ENCODE assay signal across 8 cellular contexts in the genomic region with DNA sequence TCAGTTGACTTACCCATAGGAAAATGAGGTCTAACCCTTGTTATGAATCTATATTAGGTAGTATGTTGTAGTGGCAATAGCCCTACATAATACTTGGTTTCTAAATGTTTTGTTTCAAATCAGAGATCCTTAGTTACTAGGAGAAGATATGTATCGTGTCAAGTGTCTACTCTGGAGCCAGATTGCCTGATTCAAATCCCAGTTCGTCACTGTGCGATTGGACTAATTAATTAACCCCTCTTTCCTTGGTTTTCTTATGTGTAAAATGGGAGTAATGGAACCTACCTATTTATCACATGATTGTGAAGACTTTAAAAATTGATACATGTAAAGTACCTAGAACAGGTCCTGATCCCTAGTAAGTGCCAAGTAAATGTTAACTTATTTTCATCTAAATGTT. TPM values are rescaled to one million over a fixed set of nuclear protein-coding genes. Genes with fewer than 3 reads are reported as not detected.
DNase-seq lines count a peak whose midpoint lies in the region; ATAC-seq, FAIRE-seq and TF ChIP-seq lines count a peak whose summit lies in the region.

No MANE protein-coding gene starts in this region.

- no peak overlapping the region for H4K5ac ChIP-seq in mesendoderm (ENCODE audit: low read length)

- no peak for FAIRE-seq in small intestine (lab: Jason Lieb, UNC)

- peaks cover 33% of the 10 kb centered on the region for H3K4me1 Mint-ChIP-seq in HFFc6 (ENCODE audit: low read depth)

- no peaks in the 10 kb centered on the region for H3K27me3 ChIP-seq in AG04450 (ENCODE audit: control insufficient read depth, insufficient read depth, low read length)
- no peaks in the 10 kb centered on the region for H3K27me3 ChIP-seq in ascending aorta
- H3K27me3 ChIP-seq in mesendoderm (ENCODE audit: insufficient read depth, low read length, poor library complexity) = no peaks in the 10 kb centered on the region
- no peaks in the 10 kb centered on the region for H3K27me3 ChIP-seq in small intestine (ENCODE audit: control insufficient read depth in 2 of 2, insufficient read depth in 2 of 2, low read length in 2 of 2)

- H3K36me3 Mint-ChIP-seq in HFFc6 (ENCODE audit: low read depth) = peaks cover 6% of the 10 kb centered on the region

- H3K23ac ChIP-seq in mesendoderm (ENCODE audit: low read length) = no peak overlapping the region

- H2BK15ac ChIP-seq in mesendoderm (replicated peaks; ENCODE audit: low read depth) = no peak overlapping the region

- WGBS in mesendoderm (ENCODE audit: extremely low coverage, insufficient coverage, low lambda C conversion rate) = no CpG with 5 or more reads among the region's 3 CpGs
- 13 to 55% (median 43%) methylated on average over 3 of the region's 3 CpGs for WGBS in small intestine, 3 donors

- no peak overlapping the region for H2BK120ac ChIP-seq in mesendoderm (ENCODE audit: low read depth, low read length)

- peak overlapping the region; percentile 96 for H3K4me3 Mint-ChIP-seq in HFFc6

- H3K79me1 ChIP-seq in mesendoderm (ENCODE audit: low read length) = peaks cover 4% of the 10 kb centered on the region

- H2AK5ac ChIP-seq in mesendoderm (ENCODE audit: low read length) = no peak overlapping the region

- TF ChIP-seq CTCF in AG04450 (IDR thresholded peaks at IDR 0.05; ENCODE audit: low read depth, low read length) = no peak
- no peak for TF ChIP-seq CTCF in HFFc6 (IDR thresholded peaks at IDR 0.05)
- TF ChIP-seq CTCF in ascending aorta (IDR thresholded peaks at IDR 0.05) = no peak

- H3K4me2 ChIP-seq in mesendoderm (ENCODE audit: low read length) = peak overlapping the region; percentile 10

- H3K4ac ChIP-seq in mesendoderm (ENCODE audit: low read depth, low read length) = no peak overlapping the region

- no peaks in the 10 kb centered on the region for H3K9me3 Mint-ChIP-seq in HFFc6

- CTCF ChIA-PET in AG04450 (lab: Charles Lee) = no interaction called here

- POLR2A ChIA-PET in AG04450 (lab: Yijun Ruan, JAX) = interaction anchor here (0.6 kb wide), 1 partner anchor 24 kb away, joined by 3 read pairs; no protein-coding TSS in a partner anchor

- H3K4me1 ChIP-seq in ascending aorta = peaks cover 8 to 17% of the 10 kb centered on the region in 2 donors
- H3K4me1 ChIP-seq in mesendoderm (ENCODE audit: control insufficient read depth, low read depth, low read length) = peaks cover 5% of the 10 kb centered on the region
- peaks cover 0 to 5% of the 10 kb centered on the region in 2 donors for H3K4me1 ChIP-seq in small intestine (ENCODE audit: control insufficient read depth in 2 of 2, insufficient read depth in 1 of 2, low read depth in 1 of 2, low read length in 1 of 2)

- H3K79me2 ChIP-seq in mesendoderm (ENCODE audit: control insufficient read depth, insufficient read depth, low read length) = no peaks in the 10 kb centered on the region

- no peak overlapping the region for H2BK5ac ChIP-seq in mesendoderm (ENCODE audit: low read length)

- no peak overlapping the region for H3K27ac Mint-ChIP-seq in HFFc6

- H3K27ac ChIP-seq in AG04450 (ENCODE audit: low read depth, low read length) (no peak overlapping the region), ascending aorta (no peak overlapping the region), mesendoderm (ENCODE audit: low read depth, low read length) (no peak overlapping the region), small intestine (ENCODE audit: low read depth in 1 of 2, low read length in 1 of 2) (no peak overlapping the region)

- H3K9me3 ChIP-seq in AG04450 (ENCODE audit: control insufficient read depth, insufficient read depth, low read length) (no peaks in the 10 kb centered on the region; the same call in 1 of the 2 replicates), ascending aorta (no peaks in the 10 kb centered on the region), small intestine (ENCODE audit: control insufficient read depth, low read depth) (no peaks in the 10 kb centered on the region)

- H3K27me3 Mint-ChIP-seq in HFFc6 (ENCODE audit: insufficient read depth) = no peaks in the 10 kb centered on the region; the same call in 1 of the 2 replicates

- intact Hi-C loops in ascending aorta (cut with DNase I) = loop anchor here (2.0 to 5.0 kb wide), 3 partner anchors 123 to 293 kb away; a partner anchor contains a TSS

- peak overlapping the region; percentile 22 for H3K9ac ChIP-seq in mesendoderm (ENCODE audit: low read length)

- no peak overlapping the region for H3K56ac ChIP-seq in mesendoderm (ENCODE audit: low read length)

- ATAC-seq in HG03095 (IDR thresholded peaks at IDR 0.05; ENCODE audit: unreplicated experiment) = no peak
- no peak for ATAC-seq in HG02642 (IDR thresholded peaks at IDR 0.05; ENCODE audit: poor library complexity, unreplicated experiment)

- peaks cover 14 to 26% of the 10 kb centered on the region in 2 donors for H3K36me3 ChIP-seq in ascending aorta
- H3K36me3 ChIP-seq in mesendoderm (ENCODE audit: control insufficient read depth, insufficient read depth, low read length) = no peaks in the 10 kb centered on the region
- H3K36me3 ChIP-seq in small intestine (ENCODE audit: control insufficient read depth in 2 of 2, insufficient read depth in 2 of 2, low read length in 2 of 2) = peaks cover 2 to 3% of the 10 kb centered on the region in 2 donors

- no peak for DNase-seq in AG04450 (ENCODE audit: low read depth, low spot score)
- no peak for DNase-seq in HFFc6
- no peak for DNase-seq in ascending aorta (ENCODE audit: low spot score in 2 of 2)
- no peak for DNase-seq in mesendoderm
- no peak for DNase-seq in NCI-H510A (lab: John Stamatoyannopoulos, UW)
- no peak for DNase-seq in small intestine

- H3K4me3 ChIP-seq in AG04450 (ENCODE audit: low read depth, low read length) (peak overlapping the region; percentile 71), ascending aorta (peak overlapping the region; percentile 93 to 95), mesendoderm (ENCODE audit: low read length) (no peak overlapping the region), small intestine (ENCODE audit: low read depth in 1 of 2, low read length in 2 of 2) (peak overlapping the region in 1 of 2 donors; percentile 91)

- H3K18ac ChIP-seq in mesendoderm (ENCODE audit: low read length) = no peak overlapping the region

- H4K8ac ChIP-seq in mesendoderm (ENCODE audit: low read depth, low read length) = no peak overlapping the region

RNA-seq across cellular contexts. Expression of a gene that starts 1.4 kb away (rescaled TPM):
- polyA plus RNA-seq in AG04450 (2011; rRNA removed) (45.1 and 48.1 TPM in 2 replicates), small intestine (10 to 100 TPM; 74.7 to 91.7 (median 79.4) TPM)
- 31.2 and 37.9 TPM in 2 replicates for polyA minus RNA-seq in AG04450 (2011; rRNA and poly(A)+ RNA removed)
- total RNA-seq in HFFc6 (2021; fragmentation: NEBNext Ultra II Directional; extraction: Animal tissue kit (Norgen Biotek cat#: 25700)) = 10 to 100 TPM; 19.6 to 27.6 (median 25.2) TPM
- 8.6 TPM for total RNA-seq in ascending aorta
- 16.8 TPM for polyA plus RNA-seq in mesendoderm (2013, experiment 1 of 2)
- polyA plus RNA-seq in mesendoderm (2013, experiment 2 of 2) = 17.1 TPM

RNA-seq across cellular contexts. Expression of a gene that starts 23.3 kb away (rescaled TPM):
- 83.3 and 91.2 TPM in 2 replicates for polyA plus RNA-seq in AG04450 (2011; rRNA removed)
- 121 and 128 TPM in 2 replicates for polyA minus RNA-seq in AG04450 (2011; rRNA and poly(A)+ RNA removed)
- 10 to 100 TPM; 32.0 to 37.4 (median 34.0) TPM for total RNA-seq in HFFc6 (2021; fragmentation: NEBNext Ultra II Directional; extraction: Animal tissue kit (Norgen Biotek cat#: 25700))
- total RNA-seq in ascending aorta = 21.5 TPM
- polyA plus RNA-seq in mesendoderm (2013, experiment 1 of 2) = 25.6 TPM
- polyA plus RNA-seq in mesendoderm (2013, experiment 2 of 2) = 24.3 TPM
- 10 to 100 TPM in 2 of 3 donors, 1 to 10 TPM in 1; 8.9 to 19.4 (median 14.1) TPM for polyA plus RNA-seq in small intestine

RNA-seq across cellular contexts. Expression of a gene that starts 33.9 kb away (rescaled TPM):
- polyA plus RNA-seq in AG04450 (2011; rRNA removed) (26.4 and 29.9 TPM in 2 replicates), small intestine (1 to 10 TPM; 3.8 to 8.2 (median 8.1) TPM)
- polyA minus RNA-seq in AG04450 (2011; rRNA and poly(A)+ RNA removed) = 25.1 and 27.5 TPM in 2 replicates
- total RNA-seq in HFFc6 (2021; fragmentation: NEBNext Ultra II Directional; extraction: Animal tissue kit (Norgen Biotek cat#: 25700)) = 10 to 100 TPM; 21.2 to 28.6 (median 24.1) TPM
- 13.6 TPM for total RNA-seq in ascending aorta
- polyA plus RNA-seq in mesendoderm (2013, experiment 1 of 2) = 15.0 TPM
- 14.9 TPM for polyA plus RNA-seq in mesendoderm (2013, experiment 2 of 2)
